Comparison of ENCODE assay signal across 1 cellular context in the genomic region with DNA sequence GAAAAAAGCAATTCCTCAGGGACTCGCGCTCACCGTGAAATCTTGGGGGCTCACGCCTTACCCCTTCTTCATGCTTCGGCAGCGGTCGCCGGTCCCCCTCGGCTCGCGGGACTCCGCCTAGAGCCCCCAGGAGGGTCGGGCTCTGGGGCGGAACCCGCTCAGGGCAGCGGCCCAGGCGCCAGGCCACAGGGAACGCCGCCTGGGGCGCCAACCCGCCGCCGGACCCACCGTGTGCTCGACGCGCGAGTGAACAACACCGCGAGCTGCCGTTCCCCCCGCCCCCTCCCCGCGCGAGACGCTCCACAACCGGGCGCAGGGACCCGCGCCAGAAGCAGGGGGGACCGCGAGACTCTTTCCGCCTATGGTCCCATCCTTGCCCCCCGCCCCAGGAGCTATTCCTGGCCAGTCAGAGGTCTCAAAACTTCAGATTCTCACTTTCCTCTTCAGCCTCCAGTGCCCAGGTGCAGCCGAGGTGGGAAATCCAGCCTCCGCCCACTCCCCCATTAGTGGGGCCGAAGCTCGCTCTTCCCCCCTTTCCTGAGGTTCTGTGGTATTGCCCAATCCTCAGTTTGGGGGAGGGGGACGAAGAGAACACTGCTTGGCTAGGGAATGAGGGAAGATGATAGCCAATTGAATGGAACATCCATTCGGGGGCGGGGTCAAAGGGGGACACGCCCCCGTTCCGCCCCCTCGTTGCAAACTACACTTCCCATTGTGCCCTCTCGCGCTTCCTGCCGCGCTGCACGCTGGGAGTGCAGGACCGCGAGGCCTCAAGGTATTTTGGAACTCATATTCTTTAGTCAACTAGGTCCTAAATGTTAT.
TF ChIP-seq lines count a peak whose summit lies in the region.

A gene (minus strand): TSS at position 265 of the 822 bp plus-strand sequence. CDS start 52,069 bp downstream, outside the sequence.

TF ChIP-seq in HepG2, 621 proteins besides CTCF, POLR2A, EP300 and RAD21 (continued from another document and continues in another):
- TF ChIP-seq, protein P1, sequence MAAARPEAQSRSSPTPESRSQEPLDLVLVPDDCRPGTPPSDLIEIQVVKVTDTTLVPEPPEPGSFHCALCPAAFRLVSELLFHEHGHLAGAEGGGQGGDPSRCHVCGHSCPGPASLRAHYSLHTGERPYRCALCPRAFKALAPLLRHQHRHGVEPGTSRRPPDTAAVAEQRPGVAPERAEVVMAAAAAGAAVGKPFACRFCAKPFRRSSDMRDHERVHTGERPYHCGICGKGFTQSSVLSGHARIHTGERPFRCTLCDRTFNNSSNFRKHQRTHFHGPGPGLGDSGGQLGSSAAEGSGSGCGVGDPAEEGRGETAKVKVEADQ (CRISPR knock-in tag; IDR thresholded peaks at IDR 0.05; ENCODE audit: borderline replicate concordance), result no peak
- peak; percentile 25; the same call in 1 of the 2 replicates for TF ChIP-seq ZNF557 (CRISPR knock-in tag; IDR thresholded peaks at IDR 0.05)
- TF ChIP-seq CBX1 (IDR thresholded peaks at IDR 0.05; ENCODE audit: low read depth), result no peak
- peak; percentile 25; the same call in 1 of the 2 replicates for TF ChIP-seq ZNF333 (CRISPR knock-in tag; IDR thresholded peaks at IDR 0.05; ENCODE audit: borderline replicate concordance)
- TF ChIP-seq AKAP8 (CRISPR knock-in tag; IDR thresholded peaks at IDR 0.05), result no peak
- TF ChIP-seq, protein P2, sequence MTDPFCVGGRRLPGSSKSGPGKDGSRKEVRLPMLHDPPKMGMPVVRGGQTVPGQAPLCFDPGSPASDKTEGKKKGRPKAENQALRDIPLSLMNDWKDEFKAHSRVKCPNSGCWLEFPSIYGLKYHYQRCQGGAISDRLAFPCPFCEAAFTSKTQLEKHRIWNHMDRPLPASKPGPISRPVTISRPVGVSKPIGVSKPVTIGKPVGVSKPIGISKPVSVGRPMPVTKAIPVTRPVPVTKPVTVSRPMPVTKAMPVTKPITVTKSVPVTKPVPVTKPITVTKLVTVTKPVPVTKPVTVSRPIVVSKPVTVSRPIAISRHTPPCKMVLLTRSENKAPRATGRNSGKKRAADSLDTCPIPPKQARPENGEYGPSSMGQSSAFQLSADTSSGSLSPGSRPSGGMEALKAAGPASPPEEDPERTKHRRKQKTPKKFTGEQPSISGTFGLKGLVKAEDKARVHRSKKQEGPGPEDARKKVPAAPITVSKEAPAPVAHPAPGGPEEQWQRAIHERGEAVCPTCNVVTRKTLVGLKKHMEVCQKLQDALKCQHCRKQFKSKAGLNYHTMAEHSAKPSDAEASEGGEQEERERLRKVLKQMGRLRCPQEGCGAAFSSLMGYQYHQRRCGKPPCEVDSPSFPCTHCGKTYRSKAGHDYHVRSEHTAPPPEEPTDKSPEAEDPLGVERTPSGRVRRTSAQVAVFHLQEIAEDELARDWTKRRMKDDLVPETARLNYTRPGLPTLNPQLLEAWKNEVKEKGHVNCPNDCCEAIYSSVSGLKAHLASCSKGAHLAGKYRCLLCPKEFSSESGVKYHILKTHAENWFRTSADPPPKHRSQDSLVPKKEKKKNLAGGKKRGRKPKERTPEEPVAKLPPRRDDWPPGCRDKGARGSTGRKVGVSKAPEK (CRISPR knock-in tag; IDR thresholded peaks at IDR 0.05; ENCODE audit: borderline replicate concordance), result no peak
- peak; percentile 18; the same call in 1 of the 2 replicates for TF ChIP-seq HOXA9 (CRISPR knock-in tag; IDR thresholded peaks at IDR 0.05; ENCODE audit: borderline replicate concordance)
- TF ChIP-seq RBM22 (optimal IDR thresholded peaks at IDR 0.05; ENCODE audit: low read length), result no peak
- 0 out of 2 replicates have a peak, but pooled peaks have one; percentile 71 for TF ChIP-seq ZNF563 (CRISPR knock-in tag; IDR thresholded peaks at IDR 0.05)
- TF ChIP-seq, protein P3, sequence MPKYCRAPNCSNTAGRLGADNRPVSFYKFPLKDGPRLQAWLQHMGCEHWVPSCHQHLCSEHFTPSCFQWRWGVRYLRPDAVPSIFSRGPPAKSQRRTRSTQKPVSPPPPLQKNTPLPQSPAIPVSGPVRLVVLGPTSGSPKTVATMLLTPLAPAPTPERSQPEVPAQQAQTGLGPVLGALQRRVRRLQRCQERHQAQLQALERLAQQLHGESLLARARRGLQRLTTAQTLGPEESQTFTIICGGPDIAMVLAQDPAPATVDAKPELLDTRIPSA (CRISPR knock-in tag; IDR thresholded peaks at IDR 0.05; ENCODE audit: borderline replicate concordance), result peak; percentile 78; the same call in 1 of the 2 replicates
- TF ChIP-seq, protein P4, sequence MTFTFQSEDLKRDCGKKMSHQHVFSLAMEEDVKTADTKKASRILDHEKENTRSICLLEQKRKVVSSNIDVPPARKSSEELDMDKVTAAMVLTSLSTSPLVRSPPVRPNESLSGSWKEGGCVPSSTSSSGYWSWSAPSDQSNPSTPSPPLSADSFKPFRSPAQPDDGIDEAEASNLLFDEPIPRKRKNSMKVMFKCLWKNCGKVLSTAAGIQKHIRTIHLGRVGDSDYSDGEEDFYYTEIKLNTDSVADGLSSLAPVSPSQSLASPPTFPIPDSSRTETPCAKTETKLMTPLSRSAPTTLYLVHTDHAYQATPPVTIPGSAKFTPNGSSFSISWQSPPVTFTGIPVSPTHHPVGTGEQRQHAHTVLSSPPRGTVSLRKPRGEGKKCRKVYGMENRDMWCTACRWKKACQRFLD (CRISPR knock-in tag; IDR thresholded peaks at IDR 0.05; ENCODE audit: borderline replicate concordance), result no peak; the same call in 1 of the 2 replicates
- TF ChIP-seq ZNF468 (CRISPR knock-in tag; IDR thresholded peaks at IDR 0.05), result no peak
- TF ChIP-seq CENPX (CRISPR knock-in tag; IDR thresholded peaks at IDR 0.05), result no peak
- TF ChIP-seq ZFY (CRISPR knock-in tag; IDR thresholded peaks at IDR 0.05), result peak; percentile 74
- peak; percentile 91; the same call in 1 of the 2 replicates for TF ChIP-seq KDM5B (CRISPR knock-in tag; IDR thresholded peaks at IDR 0.05; ENCODE audit: borderline replicate concordance)
- no peak for TF ChIP-seq PTBP1 (IDR thresholded peaks at IDR 0.05; ENCODE audit: low read depth, low read length, poor library complexity, severe bottlenecking)
- TF ChIP-seq MBD4 (IDR thresholded peaks at IDR 0.05; ENCODE audit: borderline replicate concordance, low read length), result no peak
- no peak for TF ChIP-seq REL (CRISPR knock-in tag; conservative IDR thresholded peaks at IDR 0.05)
- TF ChIP-seq ZNF777 (CRISPR knock-in tag; IDR thresholded peaks at IDR 0.05), result peak; percentile 44; the same call in 1 of the 2 replicates
- peak; percentile 67; the same call in 1 of the 2 replicates for TF ChIP-seq HIVEP1 (CRISPR knock-in tag; IDR thresholded peaks at IDR 0.05)
- TF ChIP-seq ZNF724P (CRISPR knock-in tag; IDR thresholded peaks at IDR 0.05; ENCODE audit: borderline replicate concordance), result 0 out of 2 replicates have a peak, but pooled peaks have one; percentile 66
- TF ChIP-seq, protein P5, sequence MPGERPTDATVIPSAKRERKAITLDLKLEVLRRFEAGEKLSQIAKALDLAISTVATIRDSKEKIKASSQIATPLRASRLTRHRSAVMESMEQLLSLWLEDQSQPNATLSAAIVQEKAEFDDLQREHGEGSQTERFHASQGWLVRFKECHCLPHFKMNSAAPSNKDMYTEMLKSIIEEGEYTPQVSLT (CRISPR knock-in tag; IDR thresholded peaks at IDR 0.05; ENCODE audit: borderline replicate concordance, low read depth), result no peak
- no peak for TF ChIP-seq ZFP62 (CRISPR knock-in tag; IDR thresholded peaks at IDR 0.05)
- peak; percentile 96 for TF ChIP-seq CEBPG (CRISPR knock-in tag; IDR thresholded peaks at IDR 0.05)
- peak; percentile 69; the same call in 1 of the 3 replicates for TF ChIP-seq MXI1 (IDR thresholded peaks at IDR 0.05; ENCODE audit: borderline replicate concordance, low read depth, low read length)
- TF ChIP-seq FOSL1 (CRISPR knock-in tag; IDR thresholded peaks at IDR 0.05; ENCODE audit: borderline replicate concordance), result no peak
- 0 out of 2 replicates have a peak, but pooled peaks have one; percentile 53 for TF ChIP-seq TMF1 (CRISPR knock-in tag; IDR thresholded peaks at IDR 0.05; ENCODE audit: low read depth)
- TF ChIP-seq ZNF749 (CRISPR knock-in tag; IDR thresholded peaks at IDR 0.05; ENCODE audit: borderline replicate concordance), result peak; percentile 40; the same call in 1 of the 2 replicates
- TF ChIP-seq SRSF9 (IDR thresholded peaks at IDR 0.05; ENCODE audit: borderline replicate concordance, insufficient read depth, low read depth, low read length, poor library complexity, severe bottlenecking), result no peak
- TF ChIP-seq KLF13 (CRISPR knock-in tag; IDR thresholded peaks at IDR 0.05), result no peak
- peak; percentile 84 for TF ChIP-seq SALL2 (CRISPR knock-in tag; IDR thresholded peaks at IDR 0.05)
- no peak for TF ChIP-seq KDM1A (CRISPR knock-in tag; IDR thresholded peaks at IDR 0.05)
- TF ChIP-seq ZNF382 (CRISPR knock-in tag; IDR thresholded peaks at IDR 0.05; ENCODE audit: borderline replicate concordance), result no peak
- TF ChIP-seq WIZ (CRISPR knock-in tag; IDR thresholded peaks at IDR 0.05), result no peak; the same call in 1 of the 2 replicates
- TF ChIP-seq, protein P6, sequence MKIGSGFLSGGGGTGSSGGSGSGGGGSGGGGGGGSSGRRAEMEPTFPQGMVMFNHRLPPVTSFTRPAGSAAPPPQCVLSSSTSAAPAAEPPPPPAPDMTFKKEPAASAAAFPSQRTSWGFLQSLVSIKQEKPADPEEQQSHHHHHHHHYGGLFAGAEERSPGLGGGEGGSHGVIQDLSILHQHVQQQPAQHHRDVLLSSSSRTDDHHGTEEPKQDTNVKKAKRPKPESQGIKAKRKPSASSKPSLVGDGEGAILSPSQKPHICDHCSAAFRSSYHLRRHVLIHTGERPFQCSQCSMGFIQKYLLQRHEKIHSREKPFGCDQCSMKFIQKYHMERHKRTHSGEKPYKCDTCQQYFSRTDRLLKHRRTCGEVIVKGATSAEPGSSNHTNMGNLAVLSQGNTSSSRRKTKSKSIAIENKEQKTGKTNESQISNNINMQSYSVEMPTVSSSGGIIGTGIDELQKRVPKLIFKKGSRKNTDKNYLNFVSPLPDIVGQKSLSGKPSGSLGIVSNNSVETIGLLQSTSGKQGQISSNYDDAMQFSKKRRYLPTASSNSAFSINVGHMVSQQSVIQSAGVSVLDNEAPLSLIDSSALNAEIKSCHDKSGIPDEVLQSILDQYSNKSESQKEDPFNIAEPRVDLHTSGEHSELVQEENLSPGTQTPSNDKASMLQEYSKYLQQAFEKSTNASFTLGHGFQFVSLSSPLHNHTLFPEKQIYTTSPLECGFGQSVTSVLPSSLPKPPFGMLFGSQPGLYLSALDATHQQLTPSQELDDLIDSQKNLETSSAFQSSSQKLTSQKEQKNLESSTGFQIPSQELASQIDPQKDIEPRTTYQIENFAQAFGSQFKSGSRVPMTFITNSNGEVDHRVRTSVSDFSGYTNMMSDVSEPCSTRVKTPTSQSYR (CRISPR knock-in tag; IDR thresholded peaks at IDR 0.05; ENCODE audit: borderline replicate concordance), result peak; percentile 95
- TF ChIP-seq, protein P7, sequence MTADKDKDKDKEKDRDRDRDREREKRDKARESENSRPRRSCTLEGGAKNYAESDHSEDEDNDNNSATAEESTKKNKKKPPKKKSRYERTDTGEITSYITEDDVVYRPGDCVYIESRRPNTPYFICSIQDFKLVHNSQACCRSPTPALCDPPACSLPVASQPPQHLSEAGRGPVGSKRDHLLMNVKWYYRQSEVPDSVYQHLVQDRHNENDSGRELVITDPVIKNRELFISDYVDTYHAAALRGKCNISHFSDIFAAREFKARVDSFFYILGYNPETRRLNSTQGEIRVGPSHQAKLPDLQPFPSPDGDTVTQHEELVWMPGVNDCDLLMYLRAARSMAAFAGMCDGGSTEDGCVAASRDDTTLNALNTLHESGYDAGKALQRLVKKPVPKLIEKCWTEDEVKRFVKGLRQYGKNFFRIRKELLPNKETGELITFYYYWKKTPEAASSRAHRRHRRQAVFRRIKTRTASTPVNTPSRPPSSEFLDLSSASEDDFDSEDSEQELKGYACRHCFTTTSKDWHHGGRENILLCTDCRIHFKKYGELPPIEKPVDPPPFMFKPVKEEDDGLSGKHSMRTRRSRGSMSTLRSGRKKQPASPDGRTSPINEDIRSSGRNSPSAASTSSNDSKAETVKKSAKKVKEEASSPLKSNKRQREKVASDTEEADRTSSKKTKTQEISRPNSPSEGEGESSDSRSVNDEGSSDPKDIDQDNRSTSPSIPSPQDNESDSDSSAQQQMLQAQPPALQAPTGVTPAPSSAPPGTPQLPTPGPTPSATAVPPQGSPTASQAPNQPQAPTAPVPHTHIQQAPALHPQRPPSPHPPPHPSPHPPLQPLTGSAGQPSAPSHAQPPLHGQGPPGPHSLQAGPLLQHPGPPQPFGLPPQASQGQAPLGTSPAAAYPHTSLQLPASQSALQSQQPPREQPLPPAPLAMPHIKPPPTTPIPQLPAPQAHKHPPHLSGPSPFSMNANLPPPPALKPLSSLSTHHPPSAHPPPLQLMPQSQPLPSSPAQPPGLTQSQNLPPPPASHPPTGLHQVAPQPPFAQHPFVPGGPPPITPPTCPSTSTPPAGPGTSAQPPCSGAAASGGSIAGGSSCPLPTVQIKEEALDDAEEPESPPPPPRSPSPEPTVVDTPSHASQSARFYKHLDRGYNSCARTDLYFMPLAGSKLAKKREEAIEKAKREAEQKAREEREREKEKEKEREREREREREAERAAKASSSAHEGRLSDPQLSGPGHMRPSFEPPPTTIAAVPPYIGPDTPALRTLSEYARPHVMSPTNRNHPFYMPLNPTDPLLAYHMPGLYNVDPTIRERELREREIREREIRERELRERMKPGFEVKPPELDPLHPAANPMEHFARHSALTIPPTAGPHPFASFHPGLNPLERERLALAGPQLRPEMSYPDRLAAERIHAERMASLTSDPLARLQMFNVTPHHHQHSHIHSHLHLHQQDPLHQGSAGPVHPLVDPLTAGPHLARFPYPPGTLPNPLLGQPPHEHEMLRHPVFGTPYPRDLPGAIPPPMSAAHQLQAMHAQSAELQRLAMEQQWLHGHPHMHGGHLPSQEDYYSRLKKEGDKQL (CRISPR knock-in tag; IDR thresholded peaks at IDR 0.05; ENCODE audit: low read depth), result 0 out of 2 replicates have a peak, but pooled peaks have one; percentile 25
- TF ChIP-seq, protein P8, sequence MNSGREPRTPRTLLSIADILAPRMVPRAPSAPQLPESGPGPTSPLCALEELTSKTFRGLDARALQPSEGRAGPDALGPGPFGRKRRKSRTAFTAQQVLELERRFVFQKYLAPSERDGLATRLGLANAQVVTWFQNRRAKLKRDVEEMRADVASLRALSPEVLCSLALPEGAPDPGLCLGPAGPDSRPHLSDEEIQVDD (CRISPR knock-in tag; IDR thresholded peaks at IDR 0.05; ENCODE audit: borderline replicate concordance), result peak; percentile 55; the same call in 1 of the 2 replicates
- no peak for TF ChIP-seq ZSCAN22 (CRISPR knock-in tag; IDR thresholded peaks at IDR 0.05)
- no peak for TF ChIP-seq PPARG (CRISPR knock-in tag; conservative IDR thresholded peaks at IDR 0.05)
- no peak; the same call in 1 of the 2 replicates for TF ChIP-seq KLF11 (CRISPR knock-in tag; IDR thresholded peaks at IDR 0.05)
- no peak for TF ChIP-seq NFKBIZ (CRISPR knock-in tag; IDR thresholded peaks at IDR 0.05)
- no peak for TF ChIP-seq ZNF780A (CRISPR knock-in tag; IDR thresholded peaks at IDR 0.05)
- TF ChIP-seq IKZF1 (IDR thresholded peaks at IDR 0.05), result no peak
- TF ChIP-seq NCOR1 (IDR thresholded peaks at IDR 0.05; ENCODE audit: borderline replicate concordance, low read length), result 0 out of 2 replicates have a peak, but pooled peaks have one; percentile 33
- TF ChIP-seq NBN (conservative IDR thresholded peaks at IDR 0.05), result no peak
- TF ChIP-seq ZNF446 (CRISPR knock-in tag; IDR thresholded peaks at IDR 0.05), result no peak; the same call in 1 of the 2 replicates
